Comparison of ENCODE assay signal across 8 cellular contexts in the genomic region with DNA sequence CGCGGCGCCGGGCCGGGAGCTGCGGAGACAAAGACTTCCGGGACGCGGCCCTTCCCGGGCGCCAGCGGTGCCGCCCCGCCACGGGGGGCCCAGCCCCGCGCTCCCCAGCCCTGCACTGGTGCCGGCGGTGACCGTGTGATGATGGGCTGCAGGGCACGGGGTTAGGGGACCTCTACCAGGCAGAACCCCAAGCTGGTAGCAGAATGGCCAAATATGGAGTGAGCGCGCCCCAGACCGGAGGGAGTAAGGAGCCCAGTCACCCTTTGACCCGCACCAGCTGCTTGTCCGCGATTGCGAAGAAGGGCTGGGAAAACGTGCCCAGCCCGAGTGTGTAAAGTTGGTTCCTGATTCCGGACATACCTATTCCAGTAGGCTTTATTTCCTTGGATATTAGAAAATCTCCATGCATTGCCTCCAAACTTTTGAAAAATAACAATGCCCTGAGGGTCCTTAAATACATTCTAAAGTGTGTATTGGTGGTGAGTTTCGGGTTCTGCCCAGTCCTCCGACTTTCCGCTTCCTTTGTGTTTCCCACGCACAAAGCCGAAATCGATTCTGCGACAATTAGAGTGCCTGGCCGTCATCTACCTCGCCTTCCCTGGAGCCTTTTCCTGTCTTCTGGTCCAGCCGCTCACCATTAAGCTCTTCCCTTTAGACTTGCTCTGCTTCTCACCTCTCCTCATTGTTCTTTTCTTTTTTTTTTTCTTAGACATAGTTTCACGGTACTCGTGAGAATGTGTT. TPM values are rescaled to one million over a fixed set of nuclear protein-coding genes. Genes with fewer than 3 reads are reported as not detected.
DNase-seq lines count a peak whose midpoint lies in the region; ATAC-seq and TF ChIP-seq lines count a peak whose summit lies in the region.

No MANE protein-coding gene starts in this region.

- in situ Hi-C loops in gastrocnemius medialis (cut with MboI; ENCODE audit: low sequenced_read_pairs in 4 of 4) (no loop called here), G401 (cut with HindIII; ENCODE audit: low sequenced_read_pairs) (no loop called here)

- H3K4me3 ChIP-seq in adrenal gland (peak overlapping the region in 3 of 4 donors; percentile 67 to 96 (median 89)), gastrocnemius medialis (peak overlapping the region; percentile 81 to 96 (median 89))

- WGBS in adrenal gland, 4 donors = 14 to 36% (median 23%) methylated on average over 18 to 43 of the region's 43 CpGs

- POLR2A ChIA-PET in CD4-positive, alpha-beta T cell (lab: Charles Lee) = interaction anchor here (0.6 to 6.0 kb wide), 25 partner anchors 9 to 344 kb away, joined by 3 to 48 read pairs (median 4); a partner anchor contains a TSS

- peaks cover 37% of the 10 kb centered on the region for H3K36me3 Mint-ChIP-seq in CD4-positive, alpha-beta T cell (ENCODE audit: low read depth)

- peak overlapping the region; percentile 90 for H3K27ac ChIP-seq in CD4-positive, alpha-beta T cell (ENCODE audit: low read depth, low read length)
- H3K27ac ChIP-seq in adrenal gland (peak overlapping the region in 4 of 5 donors; percentile 50 to 86 (median 68)), gastrocnemius medialis (peak overlapping the region; percentile 17 to 70 (median 62))

- peak in 2 of 10 experiments; percentile 5 to 34 for DNase-seq in CD4-positive, alpha-beta T cell
- peak; percentile 27 for DNase-seq in GM19238 (ENCODE audit: insufficient read length, low spot score)
- peak; percentile 58 for DNase-seq in NCI-H748 treated with DMSO at 0.1 percent for 48 hours (lab: John Stamatoyannopoulos, UW)
- peak; percentile 36 to 74 (median 49) for DNase-seq in adrenal gland
- DNase-seq in hypothalamus (lab: John Stamatoyannopoulos, UW) = peak in 28 of 51 donors; percentile 3 to 57 (median 28)
- peak; percentile 20 to 34 for DNase-seq in gastrocnemius medialis
- DNase-seq in G401 (ENCODE audit: low spot score) = no peak

- H3K4me1 Mint-ChIP-seq in CD4-positive, alpha-beta T cell (ENCODE audit: low read depth) = peaks cover 38% of the 10 kb centered on the region

- no peak overlapping the region for H3K4me3 Mint-ChIP-seq in CD4-positive, alpha-beta T cell

- no peaks in the 10 kb centered on the region for H3K36me3 ChIP-seq in adrenal gland (replicated peaks in 1 of 2)
- H3K36me3 ChIP-seq in gastrocnemius medialis = no peaks in the 10 kb centered on the region

- H3K4me1 ChIP-seq in adrenal gland (replicated peaks in 1 of 2) = peaks cover 0 to 15% of the 10 kb centered on the region in 2 donors
- peaks cover 0 to 7% of the 10 kb centered on the region in 2 donors for H3K4me1 ChIP-seq in gastrocnemius medialis

- H3K27me3 Mint-ChIP-seq in CD4-positive, alpha-beta T cell = no peaks in the 10 kb centered on the region

- intact Hi-C loops in CD4-positive, alpha-beta T cell (cut with DNase I, micrococcal nuclease) = loop anchor here (2.0 to 5.0 kb wide), 8 partner anchors 41 to 345 kb away; a partner anchor contains a TSS
- intact Hi-C loops in adrenal gland (cut with DNase I) (no loop called here), gastrocnemius medialis (cut with DNase I; ENCODE audit: low total_unique reads) (loop anchor here (5.0 kb wide), 1 partner anchor 103 kb away; no protein-coding TSS in a partner anchor)

- CTCF ChIA-PET in CD4-positive, alpha-beta T cell (lab: Charles Lee) = interaction anchor here (0.8 to 1.6 kb wide), 3 partner anchors 11 to 344 kb away, joined by 3 to 4 read pairs (median 4); no protein-coding TSS in a partner anchor

- H3K9me3 Mint-ChIP-seq in CD4-positive, alpha-beta T cell = no peaks in the 10 kb centered on the region

- TF ChIP-seq POLR2A in adrenal gland (IDR thresholded peaks at IDR 0.05) = no peak
- TF ChIP-seq POLR2A in gastrocnemius medialis (IDR thresholded peaks at IDR 0.05) = no peak

- peak; percentile 5 for ATAC-seq in CD4-positive, alpha-beta T cell (ENCODE audit: poor library complexity)
- peak; percentile 32 for ATAC-seq in HG03159 (IDR thresholded peaks at IDR 0.05; ENCODE audit: unreplicated experiment)
- peak; percentile 51 to 73 for ATAC-seq in gastrocnemius medialis

- no peak overlapping the region for H3K27ac Mint-ChIP-seq in CD4-positive, alpha-beta T cell

- H3K9me3 ChIP-seq in CD4-positive, alpha-beta T cell (ENCODE audit: control insufficient read depth, low read length) = no peaks in the 10 kb centered on the region
- H3K9me3 ChIP-seq in adrenal gland (replicated peaks in 1 of 3) (no peaks in the 10 kb centered on the region), gastrocnemius medialis (no peaks in the 10 kb centered on the region)

- no peaks in the 10 kb centered on the region for H3K27me3 ChIP-seq in CD4-positive, alpha-beta T cell (ENCODE audit: control insufficient read depth, insufficient read depth, low read length)
- no peaks in the 10 kb centered on the region for H3K27me3 ChIP-seq in adrenal gland
- no peaks in the 10 kb centered on the region for H3K27me3 ChIP-seq in gastrocnemius medialis

- TF ChIP-seq CTCF in CD4-positive, alpha-beta T cell (IDR thresholded peaks at IDR 0.05) = no peak
- TF ChIP-seq CTCF in adrenal gland (IDR thresholded peaks at IDR 0.05) = no peak
- TF ChIP-seq CTCF in gastrocnemius medialis (IDR thresholded peaks at IDR 0.05 in 4 of 5, conservative IDR thresholded peaks at IDR 0.05 in 1 of 5) = no peak

RNA-seq across cellular contexts. Expression of a gene that starts 1.1 kb away (rescaled TPM):
- total RNA-seq in CD4-positive, alpha-beta T cell = 10 to 100 TPM; 36.8 to 40.6 TPM
- 10 to 100 TPM in 1 of 8 donors, 1 to 10 TPM in 7; 4.8 to 11.1 (median 7.6) TPM for total RNA-seq in adrenal gland
- 10 to 100 TPM; 10.7 to 14.7 (median 11.6) TPM for polyA plus RNA-seq in adrenal gland
- total RNA-seq in gastrocnemius medialis = 1 to 10 TPM in 3 of 4 donors, not detected in 1; 1.5 to 3.0 (median 1.8) TPM
- 46.0 and 72.8 TPM in 2 replicates for total RNA-seq in G401 (2014; rRNA removed; shearing (Covaris generic))

RNA-seq across cellular contexts. Expression of a gene that starts 41.6 kb away (rescaled TPM):
- total RNA-seq in CD4-positive, alpha-beta T cell = 10 to 100 TPM; 54.0 to 56.6 TPM
- total RNA-seq in adrenal gland (10 to 100 TPM; 19.1 to 29.3 (median 25.5) TPM), gastrocnemius medialis (10 to 100 TPM; 14.8 to 21.6 (median 17.4) TPM)
- polyA plus RNA-seq in adrenal gland = 10 to 100 TPM; 26.4 to 32.0 (median 28.8) TPM
- total RNA-seq in G401 (2014; rRNA removed; shearing (Covaris generic)) = 38.8 and 46.0 TPM in 2 replicates

Comparison
In these comparisons a context has a peak if more than half of its experiments do, and no peak if none do; other contexts are left out.
1. ATAC-seq: peak in every context shown above with its lines; median percentile 62 in gastrocnemius medialis; 32 in HG03159; 5 in CD4-positive, alpha-beta T cell.
2. intact Hi-C loops: an anchor here in CD4-positive, alpha-beta T cell (2.0 to 5.0 kb wide) and gastrocnemius medialis (5.0 kb wide); none called in adrenal gland.